23 cellular contexts compared by ENCODE assay signal in genomic region chr7:157195868-157196267, GRCh38. TPM values are rescaled to one million over a fixed set of nuclear protein-coding genes. Genes with fewer than 3 reads are reported as not detected.
DNase-seq lines count a peak whose midpoint lies in the region; ATAC-seq, FAIRE-seq and TF ChIP-seq lines count a peak whose summit lies in the region.
"Had no signal": no experiment of that assay in that cellular context is flagged by ENCODE, and none has a peak within 500 bp of the region (broad histone marks: within the 10 kb centered on the region; RNA-seq: fewer than 3 reads in every experiment).

No MANE protein-coding gene starts in this region.

- H3K9me3 ChIP-seq in Panc1 (ENCODE audit: control insufficient read depth, insufficient read depth, low read depth, low read length) = no peaks in the 10 kb centered on the region
- no peaks in the 10 kb centered on the region for H3K9me3 ChIP-seq in GM12878 (replicated peaks; ENCODE audit: control insufficient read depth, insufficient read depth, low read length)
- H3K9me3 ChIP-seq: MG63 had no signal

- BruUV-seq in Panc1 (replicated peaks; lab: Mats Ljungman, UMichigan) (TSS peak; percentile 29), GM12878 (replicated peaks; lab: Mats Ljungman, UMichigan) (TSS peak; percentile 15)

- no peak for TF ChIP-seq RAD21 in GM12878 (IDR thresholded peaks at IDR 0.05; ENCODE audit: insufficient read depth, low read depth, low read length)

- H4K20me1 ChIP-seq in GM12878 (ENCODE audit: control insufficient read depth, insufficient read depth) = no peaks in the 10 kb centered on the region; the same call in 1 of the 2 replicates

- intact Hi-C loops in Panc1 (cut with micrococcal nuclease; ENCODE audit: unreplicated experiment) = no loop called here
- intact Hi-C loops in GM12878 (cut with micrococcal nuclease; ENCODE audit: unreplicated experiment) = no loop called here

- no peak overlapping the region for H3K4me2 ChIP-seq in GM12878 (ENCODE audit: control insufficient read depth, insufficient read depth)

- DNase-seq in NCI-H82 (lab: John Stamatoyannopoulos, UW) (peak; percentile 50), NCI-H82 treated with DMSO at 0.1 percent for 48 hours (lab: John Stamatoyannopoulos, UW; ENCODE audit: unreplicated experiment) (no peak), Panc1 (ENCODE audit: low read depth, low spot score) (no peak), GM12878 (ENCODE audit: low read depth, low spot score) (no peak), dedifferentiated amniotic fluid mesenchymal stem cell (ENCODE audit: extremely low spot score) (no peak)
- no peak for DNase-seq in stimulated activated CD4-positive, alpha-beta T cell treated with anti-CD3 and anti-CD28 coated beads, Interleukin-4, amount 100 ng/mL, for 24 hours
- DNase-seq: 8988T, ACHN, GM23248, H7, KBM-7, MG63, NCI-H1048, NCI-H1417, NCI-H1694, NCI-H2029 treated with DMSO at 0.1 percent for 48 hours, NCI-H226, NCI-H510A, NCI-H69, SHP77 had no signal

- no peaks in the 10 kb centered on the region for H3K79me2 ChIP-seq in GM12878 (ENCODE audit: control insufficient read depth, insufficient read depth, low read length)

- H3K36me3 ChIP-seq in Panc1 (ENCODE audit: control insufficient read depth, insufficient read depth, low read length) = peaks cover 20% of the 10 kb centered on the region; the same call in 1 of the 2 replicates
- peaks cover 0 to 11% of the 10 kb centered on the region in 2 experiments for H3K36me3 ChIP-seq in GM12878 (ENCODE audit: control insufficient read depth in 2 of 2, insufficient read depth in 2 of 2, low read length in 1 of 2)

- H3K27ac ChIP-seq in Panc1 (ENCODE audit: low read length) (no peak overlapping the region), GM12878 (ENCODE audit: control insufficient read depth, insufficient read depth) (no peak overlapping the region)
- H3K27ac ChIP-seq: GM23248, RWPE1 had no signal

- RAD21 ChIA-PET in GM12878 (lab: Charles Lee; ENCODE audit: unreplicated experiment) = no interaction called here

- WGBS in GM12878 (ENCODE audit: insufficient coverage, insufficient replicate concordance, low lambda C conversion rate, missing lambda C conversion rate) = 94% methylated on average over 12 of the region's 12 CpGs

- CTCF ChIA-PET in Panc1 (lab: Charles Lee) = no interaction called here
- CTCF ChIA-PET in GM12878 (lab: Yijun Ruan, JAX) = no interaction called here

- no peak for ATAC-seq in Panc1
- no peak for ATAC-seq in GM12878
- no peak for ATAC-seq in HG03135 (IDR thresholded peaks at IDR 0.05; ENCODE audit: unreplicated experiment)

- no peak for TF ChIP-seq CTCF in Panc1 (IDR thresholded peaks at IDR 0.05)
- TF ChIP-seq CTCF in GM12878 (IDR thresholded peaks at IDR 0.05 in 2 of 3, conservative IDR thresholded peaks at IDR 0.05 in 1 of 3; ENCODE audit: control insufficient read depth in 2 of 3, extremely low read depth in 1 of 3, insufficient read depth in 1 of 3, low read depth in 3 of 3, low read length in 3 of 3) = no peak

- no peak for FAIRE-seq in GM12878 (lab: Jason Lieb, UNC)
- FAIRE-seq: HTR-8/SVneo had no signal

- SMC1A ChIA-PET in GM12878 (lab: Charles Lee; ENCODE audit: uncharacterized antibody, unreplicated experiment) = no interaction called here

- POLR2A ChIA-PET in Panc1 (lab: Charles Lee) (no interaction called here), GM12878 (lab: Charles Lee) (interaction anchor here (0.5 kb wide), 1 partner anchor 244 kb away, joined by 3 read pairs; no protein-coding TSS in a partner anchor)

- H3K4me3 ChIP-seq in Panc1 (ENCODE audit: low read depth in 2 of 2, low read length in 2 of 2) = no peak overlapping the region
- H3K4me3 ChIP-seq in GM12878 = no peak overlapping the region
- H3K4me3 ChIP-seq: GM23248, MG63 had no signal

- in situ Hi-C loops in Panc1 (cut with HindIII; ENCODE audit: low pct_unique_long_range_greater_than_20kb, low sequenced_read_pairs) = no loop called here
- in situ Hi-C loops in GM12878 (cut with MboI) = no loop called here

- no peak for TF ChIP-seq EP300 in GM12878 (IDR thresholded peaks at IDR 0.05; ENCODE audit: borderline replicate concordance in 1 of 2, control insufficient read depth in 1 of 2, low read depth in 2 of 2, low read length in 2 of 2)

- H3K27me3 ChIP-seq in Panc1 (ENCODE audit: control insufficient read depth, insufficient read depth, low read length) = no peaks in the 10 kb centered on the region
- no peaks in the 10 kb centered on the region for H3K27me3 ChIP-seq in GM12878 (replicated peaks in 1 of 2; ENCODE audit: control insufficient read depth in 2 of 2, insufficient read depth in 2 of 2, low read length in 1 of 2)
- H3K27me3 ChIP-seq: MG63 had no signal

- H3K9ac ChIP-seq in GM12878 (ENCODE audit: control insufficient read depth, insufficient read depth, low read length) = no peak overlapping the region
- H3K9ac ChIP-seq: GM23248 had no signal

- no peak for TF ChIP-seq POLR2A in GM12878 (IDR thresholded peaks at IDR 0.05; ENCODE audit: low read depth, low read length)

- no peaks in the 10 kb centered on the region for H3K4me1 ChIP-seq in Panc1 (ENCODE audit: control insufficient read depth, insufficient read depth, low read length)
- H3K4me1 ChIP-seq in GM12878 (ENCODE audit: control insufficient read depth, insufficient read depth, low read length) = no peaks in the 10 kb centered on the region

- H2AFZ ChIP-seq in GM12878 (ENCODE audit: control insufficient read depth, low read depth, low read length) = no peak overlapping the region
- H2AFZ ChIP-seq: GM23248 had no signal

TF ChIP-seq in GM12878, 131 proteins besides CTCF, POLR2A, EP300 and RAD21 (continues in another document):
- TF ChIP-seq CUX1 (IDR thresholded peaks at IDR 0.05; ENCODE audit: insufficient replicate concordance, low read depth, low read length) (no peak), RCOR1 (conservative IDR thresholded peaks at IDR 0.05; ENCODE audit: low read depth, low read length) (no peak)

RNA-seq across cellular contexts. Expression of gene UBE3C, which starts 57.1 kb away (rescaled TPM):
- total RNA-seq in Panc1 (2021; ENCODE audit: unreplicated experiment) (87.6 TPM), GM12878 (2014; rRNA removed) (65.9 and 82.0 TPM in 2 replicates), GM12878 (2014; rRNA removed; fragmentation: Illumina TruSeq; extraction: Trizol) (59.9 and 60.2 TPM in 2 replicates), GM12878 (2021) (48.2 and 51.7 TPM in 2 replicates)
- 45.9 TPM for polyA plus RNA-seq in Panc1 (2012; ENCODE audit: insufficient read length)
- total RNA-seq in GM12878 (2013; cell fraction: nucleolus; rRNA removed) = 262 and 269 TPM in 2 replicates
- polyA plus RNA-seq in GM12878 (2011; ENCODE audit: low read depth) = 16.7 TPM
- polyA plus RNA-seq in GM12878 (2011; rRNA removed) (47.2 and 54.8 TPM in 2 replicates), GM12878 (2014; fragmentation: Illumina TruSeq; extraction: Trizol) (46.0 and 57.9 TPM in 2 replicates), GM12878 (2014; fragmentation: Nextera tagmentation; extraction: Ambion mirVana) (10 to 100 TPM in 1 of 2 experiments, 1 to 10 TPM in 1; 7.9 to 10.8 TPM), GM12878 (2014; rRNA removed) (41.0 and 44.5 TPM in 2 replicates), GM12878 (2016; fragmentation: Nextera tagmentation; extraction: Ambion mirVana) (10 to 100 TPM; 17.6 to 26.4 TPM)
- polyA plus RNA-seq in GM12878 (2011; cell fraction: cytosol; rRNA removed) = 34.3 and 36.0 TPM in 2 replicates
- 26.4 and 34.3 TPM in 2 replicates for polyA plus RNA-seq in GM12878 (2011; cell fraction: nucleus; rRNA removed)
- 24.2 and 25.6 TPM in 2 replicates for polyA plus RNA-seq in GM12878 (2012)
- 69.5 and 71.2 TPM in 2 replicates for polyA minus RNA-seq in GM12878 (2011; rRNA and poly(A)+ RNA removed)
- 24.5 and 26.7 TPM in 2 replicates for polyA minus RNA-seq in GM12878 (2011; cell fraction: cytosol; rRNA and poly(A)+ RNA removed)
- 39.4 and 76.3 TPM in 2 replicates for polyA minus RNA-seq in GM12878 (2011; cell fraction: nucleus; rRNA and poly(A)+ RNA removed)
